ENCODE assay signal across 1 cellular context in the genomic region with DNA sequence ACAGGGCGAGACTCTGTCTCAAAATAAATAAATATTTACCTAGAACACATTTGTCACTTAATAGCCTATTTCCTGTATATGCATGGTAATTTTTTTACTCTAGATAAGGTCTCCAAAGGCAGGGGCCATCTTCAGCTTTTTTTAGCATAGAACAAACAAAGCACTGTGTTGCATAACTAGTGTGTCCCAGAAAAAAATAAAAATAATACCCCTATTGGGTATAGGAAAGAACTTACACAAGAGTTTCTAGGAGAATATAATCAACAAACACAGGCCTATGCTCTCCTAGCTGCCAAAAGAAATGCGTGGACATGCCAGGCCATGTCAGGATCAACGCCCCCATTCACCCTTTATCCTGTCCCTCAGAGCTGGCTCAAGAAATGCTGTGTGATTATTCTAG.
TF ChIP-seq lines count a peak whose summit lies in the region.

No MANE protein-coding gene starts in this region.

TF ChIP-seq in HepG2, 621 proteins besides CTCF, POLR2A, EP300 and RAD21 (continued from another document and continues in another):
- TF ChIP-seq, protein P1, sequence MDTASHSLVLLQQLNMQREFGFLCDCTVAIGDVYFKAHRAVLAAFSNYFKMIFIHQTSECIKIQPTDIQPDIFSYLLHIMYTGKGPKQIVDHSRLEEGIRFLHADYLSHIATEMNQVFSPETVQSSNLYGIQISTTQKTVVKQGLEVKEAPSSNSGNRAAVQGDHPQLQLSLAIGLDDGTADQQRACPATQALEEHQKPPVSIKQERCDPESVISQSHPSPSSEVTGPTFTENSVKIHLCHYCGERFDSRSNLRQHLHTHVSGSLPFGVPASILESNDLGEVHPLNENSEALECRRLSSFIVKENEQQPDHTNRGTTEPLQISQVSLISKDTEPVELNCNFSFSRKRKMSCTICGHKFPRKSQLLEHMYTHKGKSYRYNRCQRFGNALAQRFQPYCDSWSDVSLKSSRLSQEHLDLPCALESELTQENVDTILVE (CRISPR knock-in tag; IDR thresholded peaks at IDR 0.05): no peak
- TF ChIP-seq, protein P2, sequence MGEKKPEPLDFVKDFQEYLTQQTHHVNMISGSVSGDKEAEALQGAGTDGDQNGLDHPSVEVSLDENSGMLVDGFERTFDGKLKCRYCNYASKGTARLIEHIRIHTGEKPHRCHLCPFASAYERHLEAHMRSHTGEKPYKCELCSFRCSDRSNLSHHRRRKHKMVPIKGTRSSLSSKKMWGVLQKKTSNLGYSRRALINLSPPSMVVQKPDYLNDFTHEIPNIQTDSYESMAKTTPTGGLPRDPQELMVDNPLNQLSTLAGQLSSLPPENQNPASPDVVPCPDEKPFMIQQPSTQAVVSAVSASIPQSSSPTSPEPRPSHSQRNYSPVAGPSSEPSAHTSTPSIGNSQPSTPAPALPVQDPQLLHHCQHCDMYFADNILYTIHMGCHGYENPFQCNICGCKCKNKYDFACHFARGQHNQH (CRISPR knock-in tag; IDR thresholded peaks at IDR 0.05): no peak
- TF ChIP-seq ZKSCAN1 (IDR thresholded peaks at IDR 0.05; ENCODE audit: low read length) (no peak), NCOA5 (CRISPR knock-in tag; IDR thresholded peaks at IDR 0.05) (no peak), ZNF644 (CRISPR knock-in tag; IDR thresholded peaks at IDR 0.05; ENCODE audit: low read depth) (no peak), FOXC1 (CRISPR knock-in tag; IDR thresholded peaks at IDR 0.05; ENCODE audit: borderline replicate concordance) (no peak), ZNF792 (CRISPR knock-in tag; IDR thresholded peaks at IDR 0.05) (no peak), FIP1L1 (IDR thresholded peaks at IDR 0.05; ENCODE audit: borderline replicate concordance, insufficient read depth, low read depth, low read length) (no peak), CEBPG (CRISPR knock-in tag; IDR thresholded peaks at IDR 0.05) (peak; percentile 39; the same call in 1 of the 2 replicates), MAFK (conservative IDR thresholded peaks at IDR 0.05 in 1 of 2, IDR thresholded peaks at IDR 0.05 in 1 of 2; ENCODE audit: low read length in 2 of 2) (no peak), KDM1A (CRISPR knock-in tag; IDR thresholded peaks at IDR 0.05) (no peak), CCAR2 (optimal IDR thresholded peaks at IDR 0.05; ENCODE audit: low read depth, low read length) (no peak), KLF16 (CRISPR knock-in tag; IDR thresholded peaks at IDR 0.05) (0 out of 4 replicates have a peak, but pooled peaks of 1 of the 2 experiments have one; percentile 15), NCOA2 (CRISPR knock-in tag; IDR thresholded peaks at IDR 0.05) (peak; percentile 31; the same call in 1 of the 2 replicates), RARA (CRISPR knock-in tag; IDR thresholded peaks at IDR 0.05) (0 out of 2 replicates have a peak, but pooled peaks have one; percentile 23), ZNF619 (CRISPR knock-in tag; IDR thresholded peaks at IDR 0.05) (no peak), CBX5 (CRISPR knock-in tag; IDR thresholded peaks at IDR 0.05; ENCODE audit: borderline replicate concordance) (no peak), CREM (IDR thresholded peaks at IDR 0.05) (peak; percentile 28; the same call in 1 of the 2 replicates), CREM (CRISPR knock-in tag; IDR thresholded peaks at IDR 0.05) (no peak), BRCA1 (CRISPR knock-in tag; IDR thresholded peaks at IDR 0.05) (no peak), NFATC3 (CRISPR knock-in tag; IDR thresholded peaks at IDR 0.05) (no peak), ZNF749 (CRISPR knock-in tag; IDR thresholded peaks at IDR 0.05; ENCODE audit: borderline replicate concordance) (no peak), REPIN1 (CRISPR knock-in tag; IDR thresholded peaks at IDR 0.05; ENCODE audit: borderline replicate concordance, low read depth) (no peak)
- TF ChIP-seq, protein P3, sequence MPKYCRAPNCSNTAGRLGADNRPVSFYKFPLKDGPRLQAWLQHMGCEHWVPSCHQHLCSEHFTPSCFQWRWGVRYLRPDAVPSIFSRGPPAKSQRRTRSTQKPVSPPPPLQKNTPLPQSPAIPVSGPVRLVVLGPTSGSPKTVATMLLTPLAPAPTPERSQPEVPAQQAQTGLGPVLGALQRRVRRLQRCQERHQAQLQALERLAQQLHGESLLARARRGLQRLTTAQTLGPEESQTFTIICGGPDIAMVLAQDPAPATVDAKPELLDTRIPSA (CRISPR knock-in tag; IDR thresholded peaks at IDR 0.05; ENCODE audit: borderline replicate concordance): no peak
- TF ChIP-seq, protein P4, sequence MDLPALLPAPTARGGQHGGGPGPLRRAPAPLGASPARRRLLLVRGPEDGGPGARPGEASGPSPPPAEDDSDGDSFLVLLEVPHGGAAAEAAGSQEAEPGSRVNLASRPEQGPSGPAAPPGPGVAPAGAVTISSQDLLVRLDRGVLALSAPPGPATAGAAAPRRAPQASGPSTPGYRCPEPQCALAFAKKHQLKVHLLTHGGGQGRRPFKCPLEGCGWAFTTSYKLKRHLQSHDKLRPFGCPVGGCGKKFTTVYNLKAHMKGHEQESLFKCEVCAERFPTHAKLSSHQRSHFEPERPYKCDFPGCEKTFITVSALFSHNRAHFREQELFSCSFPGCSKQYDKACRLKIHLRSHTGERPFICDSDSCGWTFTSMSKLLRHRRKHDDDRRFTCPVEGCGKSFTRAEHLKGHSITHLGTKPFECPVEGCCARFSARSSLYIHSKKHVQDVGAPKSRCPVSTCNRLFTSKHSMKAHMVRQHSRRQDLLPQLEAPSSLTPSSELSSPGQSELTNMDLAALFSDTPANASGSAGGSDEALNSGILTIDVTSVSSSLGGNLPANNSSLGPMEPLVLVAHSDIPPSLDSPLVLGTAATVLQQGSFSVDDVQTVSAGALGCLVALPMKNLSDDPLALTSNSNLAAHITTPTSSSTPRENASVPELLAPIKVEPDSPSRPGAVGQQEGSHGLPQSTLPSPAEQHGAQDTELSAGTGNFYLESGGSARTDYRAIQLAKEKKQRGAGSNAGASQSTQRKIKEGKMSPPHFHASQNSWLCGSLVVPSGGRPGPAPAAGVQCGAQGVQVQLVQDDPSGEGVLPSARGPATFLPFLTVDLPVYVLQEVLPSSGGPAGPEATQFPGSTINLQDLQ (CRISPR knock-in tag; IDR thresholded peaks at IDR 0.05): no peak
- TF ChIP-seq, protein P5, sequence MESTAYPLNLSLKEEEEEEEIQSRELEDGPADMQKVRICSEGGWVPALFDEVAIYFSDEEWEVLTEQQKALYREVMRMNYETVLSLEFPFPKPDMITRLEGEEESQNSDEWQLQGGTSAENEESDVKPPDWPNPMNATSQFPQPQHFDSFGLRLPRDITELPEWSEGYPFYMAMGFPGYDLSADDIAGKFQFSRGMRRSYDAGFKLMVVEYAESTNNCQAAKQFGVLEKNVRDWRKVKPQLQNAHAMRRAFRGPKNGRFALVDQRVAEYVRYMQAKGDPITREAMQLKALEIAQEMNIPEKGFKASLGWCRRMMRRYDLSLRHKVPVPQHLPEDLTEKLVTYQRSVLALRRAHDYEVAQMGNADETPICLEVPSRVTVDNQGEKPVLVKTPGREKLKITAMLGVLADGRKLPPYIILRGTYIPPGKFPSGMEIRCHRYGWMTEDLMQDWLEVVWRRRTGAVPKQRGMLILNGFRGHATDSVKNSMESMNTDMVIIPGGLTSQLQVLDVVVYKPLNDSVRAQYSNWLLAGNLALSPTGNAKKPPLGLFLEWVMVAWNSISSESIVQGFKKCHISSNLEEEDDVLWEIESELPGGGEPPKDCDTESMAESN (CRISPR knock-in tag; conservative IDR thresholded peaks at IDR 0.05): no peak
- TF ChIP-seq, protein P6, sequence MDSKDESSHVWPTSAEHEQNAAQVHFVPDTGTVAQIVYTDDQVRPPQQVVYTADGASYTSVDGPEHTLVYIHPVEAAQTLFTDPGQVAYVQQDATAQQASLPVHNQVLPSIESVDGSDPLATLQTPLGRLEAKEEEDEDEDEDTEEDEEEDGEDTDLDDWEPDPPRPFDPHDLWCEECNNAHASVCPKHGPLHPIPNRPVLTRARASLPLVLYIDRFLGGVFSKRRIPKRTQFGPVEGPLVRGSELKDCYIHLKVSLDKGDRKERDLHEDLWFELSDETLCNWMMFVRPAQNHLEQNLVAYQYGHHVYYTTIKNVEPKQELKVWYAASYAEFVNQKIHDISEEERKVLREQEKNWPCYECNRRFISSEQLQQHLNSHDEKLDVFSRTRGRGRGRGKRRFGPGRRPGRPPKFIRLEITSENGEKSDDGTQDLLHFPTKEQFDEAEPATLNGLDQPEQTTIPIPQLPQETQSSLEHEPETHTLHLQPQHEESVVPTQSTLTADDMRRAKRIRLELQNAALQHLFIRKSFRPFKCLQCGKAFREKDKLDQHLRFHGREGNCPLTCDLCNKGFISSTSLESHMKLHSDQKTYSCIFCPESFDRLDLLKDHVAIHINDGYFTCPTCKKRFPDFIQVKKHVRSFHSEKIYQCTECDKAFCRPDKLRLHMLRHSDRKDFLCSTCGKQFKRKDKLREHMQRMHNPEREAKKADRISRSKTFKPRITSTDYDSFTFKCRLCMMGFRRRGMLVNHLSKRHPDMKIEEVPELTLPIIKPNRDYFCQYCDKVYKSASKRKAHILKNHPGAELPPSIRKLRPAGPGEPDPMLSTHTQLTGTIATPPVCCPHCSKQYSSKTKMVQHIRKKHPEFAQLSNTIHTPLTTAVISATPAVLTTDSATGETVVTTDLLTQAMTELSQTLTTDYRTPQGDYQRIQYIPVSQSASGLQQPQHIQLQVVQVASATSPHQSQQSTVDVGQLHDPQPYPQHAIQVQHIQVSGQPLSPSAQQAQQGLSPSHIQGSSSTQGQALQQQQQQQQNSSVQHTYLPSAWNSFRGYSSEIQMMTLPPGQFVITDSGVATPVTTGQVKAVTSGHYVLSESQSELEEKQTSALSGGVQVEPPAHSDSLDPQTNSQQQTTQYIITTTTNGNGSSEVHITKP (CRISPR knock-in tag; IDR thresholded peaks at IDR 0.05; ENCODE audit: low read depth): no peak
- TF ChIP-seq, protein P7, sequence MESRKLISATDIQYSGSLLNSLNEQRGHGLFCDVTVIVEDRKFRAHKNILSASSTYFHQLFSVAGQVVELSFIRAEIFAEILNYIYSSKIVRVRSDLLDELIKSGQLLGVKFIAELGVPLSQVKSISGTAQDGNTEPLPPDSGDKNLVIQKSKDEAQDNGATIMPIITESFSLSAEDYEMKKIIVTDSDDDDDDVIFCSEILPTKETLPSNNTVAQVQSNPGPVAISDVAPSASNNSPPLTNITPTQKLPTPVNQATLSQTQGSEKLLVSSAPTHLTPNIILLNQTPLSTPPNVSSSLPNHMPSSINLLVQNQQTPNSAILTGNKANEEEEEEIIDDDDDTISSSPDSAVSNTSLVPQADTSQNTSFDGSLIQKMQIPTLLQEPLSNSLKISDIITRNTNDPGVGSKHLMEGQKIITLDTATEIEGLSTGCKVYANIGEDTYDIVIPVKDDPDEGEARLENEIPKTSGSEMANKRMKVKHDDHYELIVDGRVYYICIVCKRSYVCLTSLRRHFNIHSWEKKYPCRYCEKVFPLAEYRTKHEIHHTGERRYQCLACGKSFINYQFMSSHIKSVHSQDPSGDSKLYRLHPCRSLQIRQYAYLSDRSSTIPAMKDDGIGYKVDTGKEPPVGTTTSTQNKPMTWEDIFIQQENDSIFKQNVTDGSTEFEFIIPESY (CRISPR knock-in tag; IDR thresholded peaks at IDR 0.05): no peak
- TF ChIP-seq, protein P8, sequence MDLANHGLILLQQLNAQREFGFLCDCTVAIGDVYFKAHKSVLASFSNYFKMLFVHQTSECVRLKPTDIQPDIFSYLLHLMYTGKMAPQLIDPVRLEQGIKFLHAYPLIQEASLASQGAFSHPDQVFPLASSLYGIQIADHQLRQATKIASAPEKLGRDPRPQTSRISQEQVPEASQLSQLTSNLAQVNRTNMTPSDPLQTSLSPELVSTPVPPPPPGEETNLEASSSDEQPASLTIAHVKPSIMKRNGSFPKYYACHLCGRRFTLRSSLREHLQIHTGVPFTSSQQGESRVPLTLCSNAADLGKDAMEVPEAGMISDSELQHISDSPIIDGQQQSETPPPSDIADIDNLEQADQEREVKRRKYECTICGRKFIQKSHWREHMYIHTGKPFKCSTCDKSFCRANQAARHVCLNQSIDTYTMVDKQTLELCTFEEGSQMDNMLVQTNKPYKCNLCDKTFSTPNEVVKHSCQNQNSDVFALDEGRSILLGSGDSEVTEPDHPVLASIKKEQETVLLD (CRISPR knock-in tag; IDR thresholded peaks at IDR 0.05; ENCODE audit: low read depth): no peak
- TF ChIP-seq, protein P9, sequence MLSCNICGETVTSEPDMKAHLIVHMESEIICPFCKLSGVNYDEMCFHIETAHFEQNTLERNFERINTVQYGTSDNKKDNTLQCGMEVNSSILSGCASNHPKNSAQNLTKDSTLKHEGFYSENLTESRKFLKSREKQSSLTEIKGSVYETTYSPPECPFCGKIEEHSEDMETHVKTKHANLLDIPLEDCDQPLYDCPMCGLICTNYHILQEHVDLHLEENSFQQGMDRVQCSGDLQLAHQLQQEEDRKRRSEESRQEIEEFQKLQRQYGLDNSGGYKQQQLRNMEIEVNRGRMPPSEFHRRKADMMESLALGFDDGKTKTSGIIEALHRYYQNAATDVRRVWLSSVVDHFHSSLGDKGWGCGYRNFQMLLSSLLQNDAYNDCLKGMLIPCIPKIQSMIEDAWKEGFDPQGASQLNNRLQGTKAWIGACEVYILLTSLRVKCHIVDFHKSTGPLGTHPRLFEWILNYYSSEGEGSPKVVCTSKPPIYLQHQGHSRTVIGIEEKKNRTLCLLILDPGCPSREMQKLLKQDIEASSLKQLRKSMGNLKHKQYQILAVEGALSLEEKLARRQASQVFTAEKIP (CRISPR knock-in tag; IDR thresholded peaks at IDR 0.05; ENCODE audit: borderline replicate concordance): no peak
- TF ChIP-seq, protein P10, sequence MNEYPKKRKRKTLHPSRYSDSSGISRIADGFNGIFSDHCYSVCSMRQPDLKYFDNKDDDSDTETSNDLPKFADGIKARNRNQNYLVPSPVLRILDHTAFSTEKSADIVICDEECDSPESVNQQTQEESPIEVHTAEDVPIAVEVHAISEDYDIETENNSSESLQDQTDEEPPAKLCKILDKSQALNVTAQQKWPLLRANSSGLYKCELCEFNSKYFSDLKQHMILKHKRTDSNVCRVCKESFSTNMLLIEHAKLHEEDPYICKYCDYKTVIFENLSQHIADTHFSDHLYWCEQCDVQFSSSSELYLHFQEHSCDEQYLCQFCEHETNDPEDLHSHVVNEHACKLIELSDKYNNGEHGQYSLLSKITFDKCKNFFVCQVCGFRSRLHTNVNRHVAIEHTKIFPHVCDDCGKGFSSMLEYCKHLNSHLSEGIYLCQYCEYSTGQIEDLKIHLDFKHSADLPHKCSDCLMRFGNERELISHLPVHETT (CRISPR knock-in tag; conservative IDR thresholded peaks at IDR 0.05): no peak
- TF ChIP-seq, protein P11, sequence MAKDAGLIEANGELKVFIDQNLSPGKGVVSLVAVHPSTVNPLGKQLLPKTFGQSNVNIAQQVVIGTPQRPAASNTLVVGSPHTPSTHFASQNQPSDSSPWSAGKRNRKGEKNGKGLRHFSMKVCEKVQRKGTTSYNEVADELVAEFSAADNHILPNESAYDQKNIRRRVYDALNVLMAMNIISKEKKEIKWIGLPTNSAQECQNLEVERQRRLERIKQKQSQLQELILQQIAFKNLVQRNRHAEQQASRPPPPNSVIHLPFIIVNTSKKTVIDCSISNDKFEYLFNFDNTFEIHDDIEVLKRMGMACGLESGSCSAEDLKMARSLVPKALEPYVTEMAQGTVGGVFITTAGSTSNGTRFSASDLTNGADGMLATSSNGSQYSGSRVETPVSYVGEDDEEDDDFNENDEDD (CRISPR knock-in tag; IDR thresholded peaks at IDR 0.05; ENCODE audit: borderline replicate concordance): no peak
- TF ChIP-seq, protein P12, sequence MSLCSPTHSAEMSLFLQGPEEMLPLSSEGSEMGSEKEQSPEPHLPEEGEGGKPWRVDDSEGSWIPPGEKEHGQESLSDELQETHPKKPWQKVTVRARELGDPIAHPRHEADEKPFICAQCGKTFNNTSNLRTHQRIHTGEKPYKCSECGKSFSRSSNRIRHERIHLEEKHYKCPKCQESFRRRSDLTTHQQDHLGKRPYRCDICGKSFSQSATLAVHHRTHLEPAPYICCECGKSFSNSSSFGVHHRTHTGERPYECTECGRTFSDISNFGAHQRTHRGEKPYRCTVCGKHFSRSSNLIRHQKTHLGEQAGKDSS (CRISPR knock-in tag; IDR thresholded peaks at IDR 0.05; ENCODE audit: borderline replicate concordance, low read depth): no peak
